ENCODE assay signal across 18 cellular contexts in the genomic region with DNA sequence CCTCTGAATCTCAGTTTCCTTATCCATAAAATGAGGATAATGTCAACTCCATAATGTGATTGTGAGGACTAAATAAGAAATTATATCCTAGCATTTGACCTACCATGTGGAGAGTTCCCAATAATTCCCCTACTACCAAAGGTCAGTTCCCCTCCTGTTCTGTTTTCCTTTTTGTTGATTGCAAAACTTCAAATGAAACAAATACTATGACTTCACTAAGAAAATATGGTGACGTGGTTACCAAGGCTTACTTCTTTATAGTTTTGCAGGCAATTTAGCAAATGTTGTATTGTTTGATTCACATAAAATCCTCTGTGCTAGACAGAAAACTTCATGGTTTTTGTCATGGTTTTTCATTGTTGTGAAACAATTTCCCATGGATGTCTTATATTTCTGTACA.
"Had no signal": no experiment of that assay in that cellular context is flagged by ENCODE, and none has a peak within 500 bp of the region (broad histone marks: within the 10 kb centered on the region; RNA-seq: fewer than 3 reads in every experiment).

No MANE protein-coding gene starts in this region.

- H3K27me3 ChIP-seq: upper lobe of left lung had no signal

- H3K4me3 ChIP-seq: prostate gland, upper lobe of left lung had no signal

- H3K36me3 ChIP-seq: prostate gland, upper lobe of left lung, WERI-Rb-1 had no signal

- DNase-seq: activated CD4-positive, alpha-beta T cell treated with anti-CD3 and anti-CD28 coated beads for 4 hours; activated CD8-positive, alpha-beta memory T cell treated with anti-CD3 and anti-CD28 coated beads, Interleukin-2, amount 50 U/mL, for 48 hours; activated CD8-positive, alpha-beta T cell treated with anti-CD3 and anti-CD28 coated beads, Interleukin-2, amount 10 ng/mL, durations not matched to agents 7 days and 5 days; activated naive CD8-positive, alpha-beta T cell treated with anti-CD3 and anti-CD28 coated beads, Interleukin-2, amount 50 U/mL, for 24 hours; central memory CD4-positive, alpha-beta T cell; erythroblast; foreskin melanocyte; head of caudate nucleus; left colon; occipital lobe; stimulated activated CD4-positive, alpha-beta T cell treated with anti-CD3 and anti-CD28 coated beads, Interleukin-15, amount 100 ng/mL, for 24 hours; stimulated activated CD4-positive, alpha-beta T cell treated with anti-CD3 and anti-CD28 coated beads, Interleukin-4, amount 100 ng/mL, for 24 hours; T-cell; upper lobe of left lung; WERI-Rb-1 had no signal

- H3K27ac ChIP-seq: prostate gland, upper lobe of left lung, WERI-Rb-1 had no signal

- ATAC-seq: activated CD8-positive, alpha-beta T cell treated with anti-CD3 and anti-CD28 coated beads, Interleukin-2, amount 10 ng/mL, durations not matched to agents 7 days and 5 days; activated naive CD8-positive, alpha-beta T cell treated with anti-CD3 and anti-CD28 coated beads, Interleukin-2, amount 50 U/mL, for 24 hours; left colon; natural killer cell treated with Interleukin-12 subunit alpha and Interleukin-12 subunit beta and Interleukin-15 and Interleukin-18, amount 100 ng/mL, for 72 hours; sciatic nerve; T-cell had no signal

- H3K4me1 ChIP-seq: prostate gland, upper lobe of left lung had no signal

- H3K9me3 ChIP-seq: prostate gland, upper lobe of left lung had no signal
